ENCODE assay signal across 25 cellular contexts in genomic region chr13:88107486-88108044, GRCh38.
"Had no signal": no experiment of that assay in that cellular context is flagged by ENCODE, and none has a peak within 500 bp of the region (broad histone marks: within the 10 kb centered on the region; RNA-seq: fewer than 3 reads in every experiment).

No MANE protein-coding gene starts in this region.

- H3K4me3 ChIP-seq: breast epithelium, colonic mucosa, esophagus squamous epithelium, gastrocnemius medialis, smooth muscle cell, testis, uterus had no signal

- ATAC-seq: activated T-cell treated with anti-CD3 and anti-CD28 coated beads, Interleukin-2, amount 50 U/mL, for 4 hours; gastrocnemius medialis; left ventricle myocardium superior; sciatic nerve; stimulated activated naive B cell treated with anti-CD40 and anti-IgM and Interleukin-4, amounts not matched to agents 10 μg/mL and 1 μg/mL and 100 μg/mL, for 72 hours had no signal

- H3K9me3 Mint-ChIP-seq: neural crest cell had no signal

- H3K4me2 ChIP-seq: smooth muscle cell had no signal

- H3K27ac ChIP-seq: breast epithelium, colonic mucosa, esophagus squamous epithelium, gastrocnemius medialis, testis, uterus had no signal

- H3K27me3 ChIP-seq: breast epithelium, colonic mucosa, dorsolateral prefrontal cortex, esophagus squamous epithelium, gastrocnemius medialis, testis, uterus had no signal

- H3K4me1 ChIP-seq: breast epithelium, colonic mucosa, esophagus squamous epithelium, gastrocnemius medialis, uterus had no signal

- H3K9me3 ChIP-seq: breast epithelium, colonic mucosa, esophagus squamous epithelium, gastrocnemius medialis, testis, uterus had no signal

- H3K4me1 Mint-ChIP-seq: activated naive CD8-positive, alpha-beta T cell treated with anti-CD3 and anti-CD28 coated beads for 36 hours had no signal

- H3K4me3 Mint-ChIP-seq: activated B cell treated with CpG ODN at 0.5 μM for 24 hours; activated naive CD8-positive, alpha-beta T cell treated with anti-CD3 and anti-CD28 coated beads for 36 hours; activated T-cell treated with anti-CD3 and anti-CD28 coated beads, Interleukin-2, amount 50 U/mL, for 4 hours; naive B cell; neural crest cell; stimulated activated naive B cell treated with anti-CD40 and anti-IgM and Interleukin-4, amounts not matched to agents 10 μg/mL and 1 μg/mL and 100 μg/mL, for 72 hours had no signal

- H3K36me3 ChIP-seq: breast epithelium, colonic mucosa, esophagus squamous epithelium, gastrocnemius medialis, uterus had no signal

- DNase-seq: activated B cell treated with CpG ODN at 0.5 μM for 24 hours; activated CD4-positive, alpha-beta T cell treated with anti-CD3 and anti-CD28 coated beads for 4 hours; activated CD4-positive, alpha-beta T cell treated with anti-CD3 and anti-CD28 coated beads, Interleukin-2, amount 50 U/mL, for 48 hours; activated CD8-positive, alpha-beta memory T cell treated with anti-CD3 and anti-CD28 coated beads, Interleukin-2, amount 50 U/mL, for 48 hours; activated naive CD4-positive, alpha-beta T cell treated with Interleukin-2 at 50 U/mL for 16 hours; activated naive CD8-positive, alpha-beta T cell treated with anti-CD3 and anti-CD28 coated beads for 36 hours; activated T-cell treated with anti-CD3 and anti-CD28 coated beads, Interleukin-2, amount 50 U/mL, for 4 hours; colonic mucosa; dorsolateral prefrontal cortex; esophagus squamous epithelium; gastrocnemius medialis; left ventricle myocardium superior; naive B cell; occipital lobe; stimulated activated CD4-positive, alpha-beta T cell treated with anti-CD3 and anti-CD28 coated beads, Interleukin-15, amount 100 ng/mL, for 24 hours; stimulated activated CD8-positive, alpha-beta memory T cell treated with anti-CD3 and anti-CD28 coated beads, Interleukin-4, amount 100 ng/mL, for 48 hours; stimulated activated naive B cell treated with anti-CD40 and anti-IgM and Interleukin-4, amounts not matched to agents 10 μg/mL and 1 μg/mL and 100 μg/mL, for 72 hours; T1000; testis; trophoblast cell; uterus had no signal

- H3K27me3 Mint-ChIP-seq: activated B cell treated with CpG ODN at 0.5 μM for 24 hours; activated naive CD8-positive, alpha-beta T cell treated with anti-CD3 and anti-CD28 coated beads for 36 hours; naive B cell; stimulated activated naive B cell treated with anti-CD40 and anti-IgM and Interleukin-4, amounts not matched to agents 10 μg/mL and 1 μg/mL and 100 μg/mL, for 72 hours had no signal

- H3K27ac Mint-ChIP-seq: activated B cell treated with CpG ODN at 0.5 μM for 24 hours; activated naive CD8-positive, alpha-beta T cell treated with anti-CD3 and anti-CD28 coated beads for 36 hours; naive B cell; stimulated activated naive B cell treated with anti-CD40 and anti-IgM and Interleukin-4, amounts not matched to agents 10 μg/mL and 1 μg/mL and 100 μg/mL, for 72 hours had no signal
